ENCODE assay signal across 8 cellular contexts in genomic region chr5:177554474-177555111, GRCh38. TPM values are rescaled to one million over a fixed set of nuclear protein-coding genes. Genes with fewer than 3 reads are reported as not detected.
DNase-seq lines count a peak whose midpoint lies in the region; ATAC-seq, FAIRE-seq and TF ChIP-seq lines count a peak whose summit lies in the region.

Gene FAM193B, minus strand, starts transcription at chr5:177554563. Its CDS starts 105 bp downstream, at chr5:177554458.

- H3K9ac ChIP-seq in SU-DHL-6 (ENCODE audit: low read length), result peak within 1 kb of the TSS; percentile 85

- no peaks in the 10 kb centered on the region for H3K9me3 Mint-ChIP-seq in activated naive CD8-positive, alpha-beta T cell treated with anti-CD3 and anti-CD28 coated beads, Interleukin-2, amount 10 ng/mL, durations not matched to agents 7 days and 5 days

- no peak for TF ChIP-seq CTCF in SU-DHL-6 (IDR thresholded peaks at IDR 0.05; ENCODE audit: insufficient read depth, low read length, poor library complexity, severe bottlenecking)
- TF ChIP-seq CTCF in pancreas (IDR thresholded peaks at IDR 0.05), result no peak
- TF ChIP-seq CTCF in thyroid gland (IDR thresholded peaks at IDR 0.05), result peak in 1 of 6 experiments; percentile 16

- intact Hi-C loops in Right ventricle myocardium inferior (cut with DNase I) (loop anchor here (2.0 to 5.0 kb wide), 2 partner anchors 38 kb away; partner anchors contain the start of genes DDX41 and TMED9), pancreas (cut with DNase I) (no loop called here), thyroid gland (cut with DNase I) (no loop called here)

- H3K4me1 ChIP-seq in pancreas, result peaks cover 0 to 9% (median 0%) of the 10 kb centered on the region in 3 donors
- peaks cover 11 to 13% of the 10 kb centered on the region in 2 donors for H3K4me1 ChIP-seq in thyroid gland

- H3K36me3 Mint-ChIP-seq in activated naive CD8-positive, alpha-beta T cell treated with anti-CD3 and anti-CD28 coated beads, Interleukin-2, amount 10 ng/mL, durations not matched to agents 7 days and 5 days, result peaks cover 6% of the 10 kb centered on the region

- H3K9me3 ChIP-seq in SU-DHL-6 (ENCODE audit: insufficient read depth, low read length), result no peaks in the 10 kb centered on the region
- H3K9me3 ChIP-seq in pancreas, result no peaks in the 10 kb centered on the region
- H3K9me3 ChIP-seq in thyroid gland, result no peaks in the 10 kb centered on the region

- H3F3A ChIP-seq in SU-DHL-6 (ENCODE audit: insufficient read depth), result no peaks in the 10 kb centered on the region

- H3K4me3 ChIP-seq in SU-DHL-6 (ENCODE audit: insufficient read depth, low read length, poor library complexity, severe bottlenecking), result peak within 1 kb of the TSS; percentile 87
- peak within 1 kb of the TSS; percentile 68 to 93 (median 90) for H3K4me3 ChIP-seq in pancreas
- H3K4me3 ChIP-seq in thyroid gland (replicated peaks in 1 of 3), result peak within 1 kb of the TSS; percentile 35 to 92 (median 61)

- H3K27ac ChIP-seq in SU-DHL-6 (ENCODE audit: low read depth, low read length), result peak within 1 kb of the TSS; percentile 45
- peak within 1 kb of the TSS; percentile 5 to 73 (median 56) for H3K27ac ChIP-seq in pancreas
- H3K27ac ChIP-seq in thyroid gland, result peak within 1 kb of the TSS in 2 of 3 donors; percentile 57 to 75

- H3K4me1 Mint-ChIP-seq in activated naive CD8-positive, alpha-beta T cell treated with anti-CD3 and anti-CD28 coated beads, Interleukin-2, amount 10 ng/mL, durations not matched to agents 7 days and 5 days, result peaks cover 31% of the 10 kb centered on the region

- H2AFZ ChIP-seq in SU-DHL-6 (ENCODE audit: low read depth, low read length, severe bottlenecking), result peak within 1 kb of the TSS; percentile 92

- ATAC-seq in HG02588 (IDR thresholded peaks at IDR 0.05; ENCODE audit: unreplicated experiment), result peak; percentile 92
- peak; percentile 99 for ATAC-seq in activated naive CD8-positive, alpha-beta T cell treated with anti-CD3 and anti-CD28 coated beads, Interleukin-2, amount 10 ng/mL, durations not matched to agents 7 days and 5 days (ENCODE audit: low read depth)
- ATAC-seq in Right ventricle myocardium inferior, result peak; percentile 96
- ATAC-seq in pancreas, result peak; percentile 93 to 97 (median 94)

- H3K4me2 ChIP-seq in SU-DHL-6 (ENCODE audit: low read depth, low read length, poor library complexity, severe bottlenecking), result peak within 1 kb of the TSS; percentile 87

- H4K20me1 ChIP-seq in SU-DHL-6 (ENCODE audit: low read depth, low read length), result no peaks in the 10 kb centered on the region

- FAIRE-seq in pancreas (lab: Jason Lieb, UNC), result no peak

- H3K4me3 Mint-ChIP-seq in activated naive CD8-positive, alpha-beta T cell treated with anti-CD3 and anti-CD28 coated beads, Interleukin-2, amount 10 ng/mL, durations not matched to agents 7 days and 5 days, result peak within 1 kb of the TSS; percentile 91

- 0 out of 2 replicates have a peak, but pooled peaks cover 5% of the 10 kb centered on the region for H3K36me3 ChIP-seq in SU-DHL-6 (ENCODE audit: low read length)
- H3K36me3 ChIP-seq in pancreas, result no peaks in the 10 kb centered on the region
- H3K36me3 ChIP-seq in thyroid gland, result no peaks in the 10 kb centered on the region

- H3K27me3 ChIP-seq in SU-DHL-6 (ENCODE audit: low read length) (no peaks in the 10 kb centered on the region), pancreas (no peaks in the 10 kb centered on the region), thyroid gland (no peaks in the 10 kb centered on the region)

- DNase-seq in NCI-H1092 treated with DMSO at 0.1 percent for 48 hours (lab: John Stamatoyannopoulos, UW) (peak; percentile 74), Right ventricle myocardium inferior (ENCODE audit: missing footprints) (peak; percentile 97), pancreas (peak; percentile 93 to 98 (median 96)), thyroid gland (peak; percentile 92 to 94)
- peak; percentile 95 for DNase-seq in activated naive CD8-positive, alpha-beta T cell treated with anti-CD3 and anti-CD28 coated beads, Interleukin-2, amount 10 ng/mL, durations not matched to agents 7 days and 5 days

- no peaks in the 10 kb centered on the region for H3K27me3 Mint-ChIP-seq in activated naive CD8-positive, alpha-beta T cell treated with anti-CD3 and anti-CD28 coated beads, Interleukin-2, amount 10 ng/mL, durations not matched to agents 7 days and 5 days

- no peaks in the 10 kb centered on the region for H3K9me2 ChIP-seq in SU-DHL-6 (replicated peaks; ENCODE audit: insufficient read depth, low read length)

- peak; percentile 24 for TF ChIP-seq POLR2A in GM10847 (IDR thresholded peaks at IDR 0.05; ENCODE audit: extremely low read depth, insufficient read length)
- TF ChIP-seq POLR2A in thyroid gland (IDR thresholded peaks at IDR 0.05), result peak in 1 of 2 donors; percentile 52

- peak within 1 kb of the TSS; percentile 89 for H3K27ac Mint-ChIP-seq in activated naive CD8-positive, alpha-beta T cell treated with anti-CD3 and anti-CD28 coated beads, Interleukin-2, amount 10 ng/mL, durations not matched to agents 7 days and 5 days

- WGBS in pancreas, 2 donors, result 3 to 5% methylated on average over 32 to 49 of the region's 49 CpGs
- WGBS in thyroid gland, 2 donors, result 23% methylated on average over 19 to 22 of the region's 49 CpGs

- POLR2A ChIA-PET in activated naive CD8-positive, alpha-beta T cell treated with anti-CD3 and anti-CD28 coated beads, Interleukin-2, amount 10 ng/mL, durations not matched to agents 7 days and 5 days (lab: Charles Lee), result interaction anchor here (1.0 kb wide), 1 partner anchor 45 kb away, joined by 6 read pairs; no protein-coding TSS in a partner anchor

- H3K79me2 ChIP-seq in SU-DHL-6 (ENCODE audit: insufficient read depth, low read length), result peaks cover 45% of the 10 kb centered on the region

RNA-seq across cellular contexts. Expression of gene FAM193B, which starts in this region (rescaled TPM):
- 100 to 1,000 TPM; 142 to 153 TPM for total RNA-seq in activated naive CD8-positive, alpha-beta T cell treated with anti-CD3 and anti-CD28 coated beads, Interleukin-2, amount 10 ng/mL, durations not matched to agents 7 days and 5 days
- total RNA-seq in Right ventricle myocardium inferior (29.5 TPM), pancreas (10 to 100 TPM; 30.1 to 79.7 (median 41.8) TPM), thyroid gland (10 to 100 TPM; 38.0 to 54.7 (median 46.6) TPM)
- 100 to 1,000 TPM; 399 to 519 TPM for polyA plus RNA-seq in pancreas

Comparison
In these comparisons a context has a peak if more than half of its experiments do, and no peak if none do; other contexts are left out.
1. Peak in every context shown above with its lines: DNase-seq, ATAC-seq, H3K4me3 ChIP-seq and H3K27ac ChIP-seq.